Comparison of ENCODE assay signal across 29 cellular contexts in the genomic region with DNA sequence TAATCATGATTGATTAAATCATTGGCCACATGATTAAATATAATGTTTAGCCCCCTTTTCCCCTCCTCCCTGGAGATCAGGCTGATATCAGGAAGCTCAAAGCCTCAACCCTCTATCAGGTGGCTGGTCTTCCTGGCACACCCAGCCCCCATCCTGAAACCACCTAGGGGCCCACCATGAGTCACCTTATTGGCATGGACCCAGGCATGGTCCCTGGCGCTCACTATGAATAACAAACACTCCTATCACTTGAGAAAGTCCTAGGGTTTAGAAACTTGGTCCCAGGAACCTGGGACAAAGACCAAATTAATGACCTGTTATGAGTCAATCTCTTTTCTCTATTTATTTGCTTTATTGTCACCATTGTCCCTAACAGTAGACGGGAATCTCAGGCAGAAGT.
A peak's percentile ranks its signal among the peaks of the same experiment; 100 is the strongest.
DNase-seq lines count a peak whose midpoint lies in the region; ATAC-seq and TF ChIP-seq lines count a peak whose summit lies in the region.
"Had no signal": no experiment of that assay in that cellular context is flagged by ENCODE, and none has a peak within 500 bp of the region (broad histone marks: within the 10 kb centered on the region; RNA-seq: fewer than 3 reads in every experiment).

No MANE protein-coding gene starts in this region.

- H3K27ac ChIP-seq in endodermal cell (ENCODE audit: low read depth, low read length), result no peak overlapping the region
- H3K27ac ChIP-seq: 22Rv1, GM23248, HL-60, SJSA1 had no signal

- H3K27me3 Mint-ChIP-seq in endodermal cell (ENCODE audit: insufficient read depth), result peaks cover 3% of the 10 kb centered on the region

- peaks cover 3% of the 10 kb centered on the region for H3K36me3 Mint-ChIP-seq in endodermal cell (ENCODE audit: low read depth)
- H3K36me3 Mint-ChIP-seq: CD14-positive monocyte; CD8-positive, alpha-beta memory T cell had no signal

- H3K4me1 Mint-ChIP-seq in endodermal cell, result no peaks in the 10 kb centered on the region
- H3K4me1 Mint-ChIP-seq: CD14-positive monocyte; CD8-positive, alpha-beta memory T cell had no signal

- ATAC-seq in GM19452 (IDR thresholded peaks at IDR 0.05; ENCODE audit: unreplicated experiment), result no peak
- ATAC-seq: HCT116, HepG2 had no signal

- no peak for TF ChIP-seq CTCF in endodermal cell (conservative IDR thresholded peaks at IDR 0.05)

- peaks cover 52% of the 10 kb centered on the region for H3K9me3 Mint-ChIP-seq in endodermal cell

- peak; percentile 74 for DNase-seq in DMS153 (lab: John Stamatoyannopoulos, UW)
- DNase-seq in DMS153 treated with DMSO at 0.1 percent for 48 hours (lab: John Stamatoyannopoulos, UW; ENCODE audit: unreplicated experiment), result no peak
- peak; percentile 3 for DNase-seq in A172 (ENCODE audit: low spot score)
- DNase-seq in NCI-H69 (lab: John Stamatoyannopoulos, UW), result peak; percentile 52
- DNase-seq in endodermal cell, result peak; percentile 59
- DNase-seq in GM03348 (ENCODE audit: low spot score), result no peak
- DNase-seq in DMS 273 treated with DMSO at 0.1 percent for 48 hours (lab: John Stamatoyannopoulos, UW), result no peak
- DNase-seq: ACHN; BE2C; CD8-positive, alpha-beta memory T cell; DND-41; GM23248; Karpas-422; NCI-H1092; NCI-H1417 treated with DMSO at 0.1 percent for 48 hours; NCI-H187; NCI-H2227 treated with DMSO at 0.1 percent for 48 hours; NCI-H510A treated with DMSO at 0.1 percent for 48 hours; NCI-H82; Right ventricle myocardium superior; RPMI8226; T-helper 2 cell had no signal

- peak overlapping the region; percentile 5 for H3K4me3 ChIP-seq in endodermal cell (ENCODE audit: low read length)
- H3K4me3 ChIP-seq: GM23248, SJSA1 had no signal

- H3K36me3 ChIP-seq in endodermal cell (ENCODE audit: control insufficient read depth, insufficient read depth, low read length), result no peaks in the 10 kb centered on the region
- H3K36me3 ChIP-seq: BE2C, SJSA1 had no signal

- H3K9me3 ChIP-seq in endodermal cell (ENCODE audit: control insufficient read depth, low read length), result peaks cover 52% of the 10 kb centered on the region
- H3K9me3 ChIP-seq: BE2C, SJSA1 had no signal

- no peak overlapping the region for H3K27ac Mint-ChIP-seq in endodermal cell
- H3K27ac Mint-ChIP-seq: CD14-positive monocyte; CD8-positive, alpha-beta memory T cell had no signal

- no peak overlapping the region for H3K4me3 Mint-ChIP-seq in endodermal cell
- H3K4me3 Mint-ChIP-seq: CD14-positive monocyte; CD8-positive, alpha-beta memory T cell had no signal

- H3K9ac ChIP-seq in endodermal cell (ENCODE audit: extremely low read depth, low read length, poor library complexity, severe bottlenecking), result no peak overlapping the region
- H3K9ac ChIP-seq: GM23248 had no signal

- H3K4me1 ChIP-seq in endodermal cell (ENCODE audit: control insufficient read depth, insufficient read depth, low read length), result no peaks in the 10 kb centered on the region
- H3K4me1 ChIP-seq: BE2C, SJSA1 had no signal

- no peaks in the 10 kb centered on the region for H3K27me3 ChIP-seq in endodermal cell (ENCODE audit: control insufficient read depth, insufficient read depth, low read length, poor library complexity, severe bottlenecking)
- H3K27me3 ChIP-seq: BE2C, SJSA1 had no signal

- WGBS in endodermal cell (ENCODE audit: insufficient coverage in 1 of 2, insufficient read length in 1 of 2), 2 experiments, result 99 to 100% methylated on average over 1 to 2 of the region's 2 CpGs

Comparison
In these comparisons a context has a peak if more than half of its experiments do, and no peak if none do; other contexts are left out.
1. DNase-seq: peak in DMS153 (single experiment), A172 (single experiment), NCI-H69 (single experiment) and endodermal cell (single experiment); none in DMS153 treated with DMSO at 0.1 percent for 48 hours (single experiment), GM03348 (single experiment) and DMS 273 treated with DMSO at 0.1 percent for 48 hours (single experiment).